In the genomic region with DNA sequence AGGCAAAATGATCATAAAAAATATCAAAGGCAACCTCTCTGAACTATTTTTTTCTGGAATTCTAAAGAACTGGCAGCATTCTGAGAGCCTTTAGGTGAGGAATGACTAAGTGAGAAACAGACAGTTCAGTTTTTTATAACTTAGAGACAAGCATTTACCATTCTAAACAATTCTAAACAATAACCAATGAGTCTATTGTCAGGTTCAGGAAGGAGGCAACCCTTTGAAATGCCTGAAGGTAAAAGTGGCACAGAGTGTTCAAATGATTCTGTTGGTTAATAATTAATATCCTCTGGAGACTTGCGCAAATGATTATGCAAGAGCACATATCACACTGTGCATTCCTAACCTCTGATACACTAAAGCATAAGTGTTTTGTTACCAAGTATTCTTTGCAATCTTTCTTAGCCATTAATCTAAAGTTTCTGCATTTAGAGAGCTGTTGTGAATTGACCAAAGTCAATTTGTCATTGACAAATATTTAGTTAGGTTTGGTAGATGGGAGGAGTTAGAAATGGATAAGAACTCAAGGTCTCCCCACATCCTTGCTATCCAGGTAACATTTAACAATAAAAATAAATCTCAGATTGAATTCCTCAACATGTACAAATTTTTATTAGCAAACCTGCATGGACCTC, we compare ENCODE assay signal across 10 cellular contexts. TPM values are rescaled to one million over a fixed set of nuclear protein-coding genes. Genes with fewer than 3 reads are reported as not detected.
A peak's percentile ranks its signal among the peaks of the same experiment; 100 is the strongest.
DNase-seq lines count a peak whose midpoint lies in the region; ATAC-seq lines count a peak whose summit lies in the region.
"Had no signal": no experiment of that assay in that cellular context is flagged by ENCODE, and none has a peak within 500 bp of the region (broad histone marks: within the 10 kb centered on the region; RNA-seq: fewer than 3 reads in every experiment).

No MANE protein-coding gene starts in this region.

- in situ Hi-C loops in SK-MEL-5 (cut with HindIII; ENCODE audit: low pct_unique_long_range_greater_than_20kb, low sequenced_read_pairs), result no loop called here

- intact Hi-C loops in sciatic nerve (cut with DNase I), result no loop called here

- ATAC-seq in sciatic nerve (peak; percentile 86), HG03280 (IDR thresholded peaks at IDR 0.05; ENCODE audit: unreplicated experiment) (no peak)
- ATAC-seq: GM12878 had no signal

- peak; percentile 87 for DNase-seq in EL
- DNase-seq in SK-MEL-5 (ENCODE audit: low read depth, low spot score), result peak; percentile 65
- peak; percentile 60 for DNase-seq in foreskin melanocyte
- DNase-seq in sciatic nerve (ENCODE audit: low spot score), result no peak
- DNase-seq in ureter (ENCODE audit: low spot score), result no peak
- DNase-seq in NCI-H1436 treated with DMSO at 0.1 percent for 48 hours (lab: John Stamatoyannopoulos, UW), result no peak
- DNase-seq in inferior parietal cortex (ENCODE audit: extremely low spot score), result no peak
- DNase-seq: activated gamma-delta T cell had no signal

RNA-seq across cellular contexts. Expression of gene TGFBR2, which starts 9.2 kb away (rescaled TPM):
- total RNA-seq in SK-MEL-5 (2014; rRNA removed; shearing (Covaris generic)), result 19.4 and 21.8 TPM in 2 replicates
- polyA plus RNA-seq in SK-MEL-5 (2015; cell fraction: cytosol; rRNA removed), result 33.6 and 41.3 TPM in 2 replicates
- 11.5 and 14.4 TPM in 2 replicates for polyA plus RNA-seq in SK-MEL-5 (2015; cell fraction: nucleus; rRNA removed)
- total RNA-seq in sciatic nerve (221 TPM), ureter (177 TPM)

Comparison
In these comparisons a context has a peak if more than half of its experiments do, and no peak if none do; other contexts are left out.
1. DNase-seq: peak in EL (single experiment), SK-MEL-5 (single experiment) and foreskin melanocyte (single experiment); none in sciatic nerve (single experiment), ureter (single experiment), NCI-H1436 treated with DMSO at 0.1 percent for 48 hours (single experiment) and inferior parietal cortex (single experiment).